ENCODE assay signal across 18 cellular contexts in genomic region chr18:78720456-78721250, GRCh38.
"Had no signal": no experiment of that assay in that cellular context is flagged by ENCODE, and none has a peak within 500 bp of the region (broad histone marks: within the 10 kb centered on the region; RNA-seq: fewer than 3 reads in every experiment).

No MANE protein-coding gene starts in this region.

- DNase-seq: activated CD4-positive, alpha-beta T cell treated with anti-CD3 and anti-CD28 coated beads for 36 hours; activated CD8-positive, alpha-beta memory T cell treated with anti-CD3 and anti-CD28 coated beads, Interleukin-2, amount 50 U/mL, for 4 hours; activated CD8-positive, alpha-beta T cell treated with anti-CD3 and anti-CD28 coated beads for 36 hours; activated naive CD4-positive, alpha-beta T cell; activated T-cell treated with anti-CD3 and anti-CD28 coated beads, Interleukin-2, amount 50 U/mL, for 72 hours; cortex of kidney; effector CD8-positive, alpha-beta T cell; left colon; ovary; T1000 had no signal

- H3K4me1 Mint-ChIP-seq: activated CD4-positive, alpha-beta T cell treated with anti-CD3 and anti-CD28 coated beads for 36 hours; memory B cell had no signal

- H3K36me3 Mint-ChIP-seq: memory B cell had no signal

- H3K4me3 ChIP-seq: ascending aorta, cardiac muscle cell, gastroesophageal sphincter, ovary, tibial artery, vagina had no signal

- H3K4me1 ChIP-seq: ascending aorta, tibial artery, vagina had no signal

- H3K9me3 ChIP-seq: ascending aorta, gastroesophageal sphincter, ovary, tibial artery, vagina had no signal

- ATAC-seq: activated CD4-positive, alpha-beta T cell treated with anti-CD3 and anti-CD28 coated beads for 36 hours; activated CD8-positive, alpha-beta T cell treated with anti-CD3 and anti-CD28 coated beads for 36 hours; activated T-cell treated with anti-CD3 and anti-CD28 coated beads, Interleukin-2, amount 50 U/mL, for 72 hours; gastroesophageal sphincter; left colon had no signal

- H3K27me3 ChIP-seq: ascending aorta, gastroesophageal sphincter, ovary, vagina had no signal

- H3K27ac Mint-ChIP-seq: activated CD4-positive, alpha-beta T cell treated with anti-CD3 and anti-CD28 coated beads for 36 hours; activated CD8-positive, alpha-beta T cell treated with anti-CD3 and anti-CD28 coated beads for 36 hours; activated T-cell treated with anti-CD3 and anti-CD28 coated beads, Interleukin-2, amount 50 U/mL, for 72 hours; memory B cell had no signal

- H3K27ac ChIP-seq: ascending aorta, cardiac muscle cell, epithelial cell of prostate, gastroesophageal sphincter, ovary, tibial artery, vagina had no signal

- H3K9me3 Mint-ChIP-seq: activated CD8-positive, alpha-beta T cell treated with anti-CD3 and anti-CD28 coated beads for 36 hours; activated T-cell treated with anti-CD3 and anti-CD28 coated beads, Interleukin-2, amount 50 U/mL, for 72 hours; memory B cell; nephron had no signal

- H3K36me3 ChIP-seq: ascending aorta, cardiac muscle cell, gastroesophageal sphincter, ovary, tibial artery, vagina had no signal

- H3K4me3 Mint-ChIP-seq: activated CD4-positive, alpha-beta T cell treated with anti-CD3 and anti-CD28 coated beads for 36 hours; activated CD8-positive, alpha-beta T cell treated with anti-CD3 and anti-CD28 coated beads for 36 hours; activated T-cell treated with anti-CD3 and anti-CD28 coated beads, Interleukin-2, amount 50 U/mL, for 72 hours; memory B cell had no signal

- H3K27me3 Mint-ChIP-seq: memory B cell had no signal
